Comparison of ENCODE assay signal across 37 cellular contexts in the genomic region with DNA sequence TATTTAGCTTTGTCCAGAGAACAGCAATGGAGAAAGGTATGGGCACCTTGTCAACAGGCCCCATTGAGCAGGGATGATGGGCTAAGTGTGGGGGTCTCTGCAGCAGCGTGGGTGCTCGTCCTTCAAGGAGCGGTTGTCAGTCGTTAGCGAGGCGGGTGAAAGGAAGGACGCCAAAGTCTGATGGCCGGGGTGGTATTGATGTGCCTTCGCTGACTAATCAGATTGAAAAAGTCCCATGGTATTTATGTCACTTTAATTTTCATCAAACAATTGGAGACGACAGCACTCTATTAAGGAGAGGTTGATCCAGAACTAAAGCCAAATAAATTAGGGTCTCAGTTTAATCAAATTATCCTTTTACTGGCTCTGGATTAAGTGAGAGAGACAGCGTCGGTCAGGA.
"Had no signal": no experiment of that assay in that cellular context is flagged by ENCODE, and none has a peak within 500 bp of the region (broad histone marks: within the 10 kb centered on the region; RNA-seq: fewer than 3 reads in every experiment).

No MANE protein-coding gene starts in this region.

- H3K9me3 ChIP-seq: adrenal gland, MG63, Peyer's patch, SJSA1, SK-N-SH had no signal

- H3K27me3 ChIP-seq: adrenal gland, brain microvascular endothelial cell, cardiac muscle cell, MG63, Peyer's patch, SJSA1 had no signal

- DNase-seq: activated CD4-positive, alpha-beta memory T cell treated with anti-CD3 and anti-CD28 coated beads for 36 hours; activated CD4-positive, alpha-beta T cell treated with anti-CD3 and anti-CD28 coated beads for 36 hours; activated CD4-positive, alpha-beta T cell treated with anti-CD3 and anti-CD28 coated beads, Interleukin-2, amount 10 ng/mL, durations not matched to agents 7 days and 5 days; activated CD8-positive, alpha-beta memory T cell treated with anti-CD3 and anti-CD28 coated beads, Interleukin-2, amount 50 U/mL, for 4 hours; activated effector memory CD4-positive, alpha-beta T cell treated with anti-CD3 and anti-CD28 coated beads, Interleukin-2, amount 50 U/mL, for 16 hours; activated naive CD4-positive, alpha-beta T cell; activated T-cell treated with anti-CD3 and anti-CD28 coated beads for 4 hours; activated T-cell treated with anti-CD3 and anti-CD28 coated beads, Interleukin-2, amount 50 U/mL, for 48 hours; adrenal gland; brain microvascular endothelial cell; Karpas-422; KBM-7; MG63; NCI-H1048; NCI-H1105 treated with DMSO at 0.1 percent for 48 hours; NCI-H1436; NCI-H1694; NCI-H1930; NCI-H2081 treated with DMSO at 0.1 percent for 48 hours; NCI-H226; NCI-H446 treated with DMSO at 0.1 percent for 48 hours; NCI-H524; NCI-H69; NK-92 treated with Interleukin-12 subunit alpha and Interleukin-12 subunit beta, amount 100 ng/mL, for 24 hours; Peyer's patch; RPMI8226; SHP77 treated with DMSO at 0.1 percent for 48 hours; SK-N-SH had no signal

- H3K36me3 ChIP-seq: brain microvascular endothelial cell, cardiac muscle cell, MG63 had no signal

- ATAC-seq: activated CD4-positive, alpha-beta T cell treated with anti-CD3 and anti-CD28 coated beads for 36 hours; activated CD4-positive, CD25-positive, alpha-beta regulatory T cell treated with anti-CD3 and anti-CD28 coated beads, Interleukin-2, amount 50 U/mL, for 24 hours; activated naive CD4-positive, alpha-beta T cell treated with anti-CD3 and anti-CD28 coated beads, Interleukin-2, amount 50 U/mL, for 72 hours; activated T-helper 17 cell treated with anti-CD3 and anti-CD28 coated beads, Interleukin-2, amount 50 U/mL, for 72 hours; WTC11 had no signal

- H3K27ac ChIP-seq: adrenal gland, brain microvascular endothelial cell, Peyer's patch, SJSA1 had no signal

- H3K4me3 Mint-ChIP-seq: activated CD4-positive, alpha-beta memory T cell treated with anti-CD3 and anti-CD28 coated beads for 36 hours; activated CD4-positive, alpha-beta T cell treated with anti-CD3 and anti-CD28 coated beads for 36 hours; activated CD4-positive, alpha-beta T cell treated with anti-CD3 and anti-CD28 coated beads, Interleukin-2, amount 10 ng/mL, durations not matched to agents 7 days and 5 days; central memory CD8-positive, alpha-beta T cell; T-helper 1 cell treated with Interleukin-12 subunit alpha and Interleukin-12 subunit beta and Interleukin-4 antibody, amounts not matched to agents 30 μg/mL and 1 μg/mL, for 36 hours; T-helper 2 cell treated with Interferon-gamma antibody and Interleukin-4, amounts not matched to agents 5 μg/mL and 100 μg/mL, for 36 hours; WTC11 had no signal

- H3K27me3 Mint-ChIP-seq: activated CD4-positive, alpha-beta memory T cell treated with anti-CD3 and anti-CD28 coated beads for 36 hours; activated CD4-positive, alpha-beta T cell treated with anti-CD3 and anti-CD28 coated beads for 36 hours; activated CD4-positive, alpha-beta T cell treated with anti-CD3 and anti-CD28 coated beads, Interleukin-2, amount 10 ng/mL, durations not matched to agents 7 days and 5 days; activated T-helper 17 cell treated with anti-CD3 and anti-CD28 coated beads, Interleukin-2, amount 50 U/mL, for 72 hours; central memory CD8-positive, alpha-beta T cell had no signal

- H3K27ac Mint-ChIP-seq: activated CD4-positive, alpha-beta T cell treated with anti-CD3 and anti-CD28 coated beads, Interleukin-2, amount 10 ng/mL, durations not matched to agents 7 days and 5 days; T-helper 1 cell treated with Interleukin-12 subunit alpha and Interleukin-12 subunit beta and Interleukin-4 antibody, amounts not matched to agents 30 μg/mL and 1 μg/mL, for 36 hours; T-helper 2 cell treated with Interferon-gamma antibody and Interleukin-4, amounts not matched to agents 5 μg/mL and 100 μg/mL, for 36 hours; WTC11 had no signal

- H3K9me3 Mint-ChIP-seq: activated CD4-positive, alpha-beta memory T cell treated with anti-CD3 and anti-CD28 coated beads for 36 hours; activated CD4-positive, alpha-beta T cell treated with anti-CD3 and anti-CD28 coated beads, Interleukin-2, amount 10 ng/mL, durations not matched to agents 7 days and 5 days; activated naive CD4-positive, alpha-beta T cell treated with anti-CD3 and anti-CD28 coated beads, Interleukin-2, amount 50 U/mL, for 72 hours; activated T-helper 17 cell treated with anti-CD3 and anti-CD28 coated beads, Interleukin-2, amount 50 U/mL, for 72 hours; central memory CD8-positive, alpha-beta T cell; T-helper 1 cell treated with Interleukin-12 subunit alpha and Interleukin-12 subunit beta and Interleukin-4 antibody, amounts not matched to agents 30 μg/mL and 1 μg/mL, for 36 hours; T-helper 2 cell treated with Interferon-gamma antibody and Interleukin-4, amounts not matched to agents 5 μg/mL and 100 μg/mL, for 36 hours; WTC11 had no signal

- H3K4me3 ChIP-seq: adrenal gland, cardiac muscle cell, MG63, Peyer's patch, SJSA1 had no signal
